Comparison of ENCODE assay signal across 1 cellular context in the genomic region with DNA sequence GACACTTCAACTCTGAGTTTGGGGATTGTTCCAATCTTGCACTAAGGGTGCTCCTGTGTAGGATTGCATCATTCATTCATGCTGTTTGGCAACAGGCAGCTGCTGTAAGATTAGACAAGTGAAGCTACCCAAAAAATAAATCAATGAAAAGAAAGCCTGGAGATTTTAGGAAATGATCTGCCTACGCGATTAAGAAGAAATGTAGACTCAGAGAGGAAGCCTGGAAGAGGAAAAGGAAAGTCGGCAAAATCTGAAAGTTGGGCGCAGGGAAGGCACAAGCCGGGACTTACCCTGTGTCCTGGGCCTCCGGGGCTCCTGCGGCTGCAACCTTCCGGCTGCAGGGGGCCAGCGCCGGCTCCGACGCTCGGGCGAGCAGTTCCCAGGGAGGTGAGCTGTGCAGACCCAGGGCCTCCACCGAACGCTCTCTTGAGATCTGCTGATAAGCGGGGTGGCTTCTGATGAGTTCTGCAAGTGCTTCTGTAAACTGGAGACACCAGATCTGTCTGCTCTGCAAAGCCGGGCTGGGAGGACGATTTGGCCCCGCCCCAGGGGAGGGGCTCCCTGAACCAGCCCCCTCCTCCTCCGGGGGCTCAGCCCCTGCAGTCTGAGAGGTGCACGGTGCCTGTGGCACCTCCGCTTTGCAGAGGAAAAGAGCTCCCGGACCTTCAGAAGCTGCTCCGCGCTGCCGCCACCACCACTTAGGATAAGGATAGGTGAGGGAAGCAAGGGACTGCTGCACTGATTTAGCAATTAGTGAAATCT.
TF ChIP-seq lines count a peak whose summit lies in the region.

No MANE protein-coding gene starts in this region.

TF ChIP-seq in HepG2, 621 proteins besides CTCF, POLR2A, EP300 and RAD21 (continued from another document and continues in another):
- TF ChIP-seq, protein P1, sequence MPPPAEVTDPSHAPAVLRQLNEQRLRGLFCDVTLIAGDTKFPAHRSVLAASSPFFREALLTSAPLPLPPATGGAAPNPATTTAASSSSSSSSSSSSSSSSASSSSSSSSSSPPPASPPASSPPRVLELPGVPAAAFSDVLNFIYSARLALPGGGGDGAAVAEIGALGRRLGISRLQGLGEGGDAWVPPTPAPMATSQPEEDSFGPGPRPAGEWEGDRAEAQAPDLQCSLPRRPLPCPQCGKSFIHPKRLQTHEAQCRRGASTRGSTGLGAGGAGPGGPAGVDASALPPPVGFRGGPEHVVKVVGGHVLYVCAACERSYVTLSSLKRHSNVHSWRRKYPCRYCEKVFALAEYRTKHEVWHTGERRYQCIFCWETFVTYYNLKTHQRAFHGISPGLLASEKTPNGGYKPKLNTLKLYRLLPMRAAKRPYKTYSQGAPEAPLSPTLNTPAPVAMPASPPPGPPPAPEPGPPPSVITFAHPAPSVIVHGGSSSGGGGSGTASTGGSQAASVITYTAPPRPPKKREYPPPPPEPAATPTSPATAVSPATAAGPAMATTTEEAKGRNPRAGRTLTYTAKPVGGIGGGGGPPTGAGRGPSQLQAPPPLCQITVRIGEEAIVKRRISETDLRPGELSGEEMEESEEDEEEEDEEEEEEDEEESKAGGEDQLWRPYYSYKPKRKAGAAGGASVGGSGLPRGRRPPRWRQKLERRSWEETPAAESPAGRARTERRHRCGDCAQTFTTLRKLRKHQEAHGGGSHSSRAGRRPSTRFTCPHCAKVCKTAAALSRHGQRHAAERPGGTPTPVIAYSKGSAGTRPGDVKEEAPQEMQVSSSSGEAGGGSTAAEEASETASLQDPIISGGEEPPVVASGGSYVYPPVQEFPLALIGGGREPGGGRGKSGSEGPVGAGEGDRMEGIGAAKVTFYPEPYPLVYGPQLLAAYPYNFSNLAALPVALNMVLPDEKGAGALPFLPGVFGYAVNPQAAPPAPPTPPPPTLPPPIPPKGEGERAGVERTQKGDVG (CRISPR knock-in tag; IDR thresholded peaks at IDR 0.05; ENCODE audit: borderline replicate concordance) = 0 out of 2 replicates have a peak, but pooled peaks have one; percentile 23
- TF ChIP-seq ZFP82 (CRISPR knock-in tag; IDR thresholded peaks at IDR 0.05; ENCODE audit: borderline replicate concordance) (peak; percentile 77; the same call in 1 of the 2 replicates), KLF13 (CRISPR knock-in tag; IDR thresholded peaks at IDR 0.05) (no peak), MAZ (IDR thresholded peaks at IDR 0.05; ENCODE audit: borderline replicate concordance, low read depth, low read length) (peak; percentile 94), MAZ (CRISPR knock-in tag; IDR thresholded peaks at IDR 0.05; ENCODE audit: low read depth) (peak; percentile 74; the same call in 1 of the 2 replicates), ZNF24 (IDR thresholded peaks at IDR 0.05) (peak; percentile 76; the same call in 1 of the 2 replicates), KLF6 (CRISPR knock-in tag; IDR thresholded peaks at IDR 0.05) (no peak), FOXA3 (CRISPR knock-in tag; IDR thresholded peaks at IDR 0.05) (peak; percentile 55), SIN3A (IDR thresholded peaks at IDR 0.05; ENCODE audit: borderline replicate concordance, low read depth, low read length) (peak; percentile 19; the same call in 1 of the 2 replicates), ELF1 (CRISPR knock-in tag; IDR thresholded peaks at IDR 0.05) (peak; percentile 6; the same call in 1 of the 2 replicates), POGZ (CRISPR knock-in tag; IDR thresholded peaks at IDR 0.05) (peak; percentile 43; the same call in 1 of the 2 replicates), ZNF224 (CRISPR knock-in tag; IDR thresholded peaks at IDR 0.05) (peak; percentile 76; the same call in 1 of the 2 replicates), KDM4B (CRISPR knock-in tag; IDR thresholded peaks at IDR 0.05) (no peak), FOXP1 (IDR thresholded peaks at IDR 0.05) (no peak), FOXP1 (CRISPR knock-in tag; IDR thresholded peaks at IDR 0.05) (0 out of 2 replicates have a peak, but pooled peaks have one; percentile 37), NCOR1 (IDR thresholded peaks at IDR 0.05; ENCODE audit: borderline replicate concordance, low read length) (peak; percentile 15; the same call in 1 of the 2 replicates), ZNF841 (CRISPR knock-in tag; IDR thresholded peaks at IDR 0.05; ENCODE audit: borderline replicate concordance) (no peak; the same call in 1 of the 2 replicates), MZF1 (CRISPR knock-in tag; IDR thresholded peaks at IDR 0.05; ENCODE audit: borderline replicate concordance) (no peak), ZNF136 (CRISPR knock-in tag; IDR thresholded peaks at IDR 0.05; ENCODE audit: low read depth) (no peak), DMAP1 (CRISPR knock-in tag; IDR thresholded peaks at IDR 0.05) (0 out of 2 replicates have a peak, but pooled peaks have one; percentile 60), ZNF883 (CRISPR knock-in tag; IDR thresholded peaks at IDR 0.05; ENCODE audit: not compliant biosample characterization) (peak; percentile 72), IRF2 (CRISPR knock-in tag; IDR thresholded peaks at IDR 0.05) (peak; percentile 33; the same call in 1 of the 2 replicates), NRL (CRISPR knock-in tag; IDR thresholded peaks at IDR 0.05; ENCODE audit: borderline replicate concordance) (peak; percentile 76; the same call in 1 of the 2 replicates), ZNF343 (CRISPR knock-in tag; IDR thresholded peaks at IDR 0.05) (0 out of 2 replicates have a peak, but pooled peaks have one; percentile 23), ZBTB7B (CRISPR knock-in tag; IDR thresholded peaks at IDR 0.05) (peak; percentile 48; the same call in 1 of the 2 replicates), SRY (CRISPR knock-in tag; IDR thresholded peaks at IDR 0.05) (peak; percentile 63), PAX8 (CRISPR knock-in tag; IDR thresholded peaks at IDR 0.05; ENCODE audit: borderline replicate concordance) (no peak), ZNF792 (CRISPR knock-in tag; IDR thresholded peaks at IDR 0.05) (peak; percentile 40), PITX1 (CRISPR knock-in tag; IDR thresholded peaks at IDR 0.05) (peak; percentile 57; the same call in 1 of the 2 replicates), ZBTB3 (CRISPR knock-in tag; IDR thresholded peaks at IDR 0.05; ENCODE audit: borderline replicate concordance, low read depth) (0 out of 2 replicates have a peak, but pooled peaks have one; percentile 66), ZNF263 (CRISPR knock-in tag; IDR thresholded peaks at IDR 0.05) (peak; percentile 61), ETV5 (CRISPR knock-in tag; IDR thresholded peaks at IDR 0.05; ENCODE audit: borderline replicate concordance) (peak; percentile 33; the same call in 1 of the 2 replicates), ZNF205 (CRISPR knock-in tag; IDR thresholded peaks at IDR 0.05) (peak; percentile 63; the same call in 1 of the 2 replicates)
- TF ChIP-seq, protein P2, sequence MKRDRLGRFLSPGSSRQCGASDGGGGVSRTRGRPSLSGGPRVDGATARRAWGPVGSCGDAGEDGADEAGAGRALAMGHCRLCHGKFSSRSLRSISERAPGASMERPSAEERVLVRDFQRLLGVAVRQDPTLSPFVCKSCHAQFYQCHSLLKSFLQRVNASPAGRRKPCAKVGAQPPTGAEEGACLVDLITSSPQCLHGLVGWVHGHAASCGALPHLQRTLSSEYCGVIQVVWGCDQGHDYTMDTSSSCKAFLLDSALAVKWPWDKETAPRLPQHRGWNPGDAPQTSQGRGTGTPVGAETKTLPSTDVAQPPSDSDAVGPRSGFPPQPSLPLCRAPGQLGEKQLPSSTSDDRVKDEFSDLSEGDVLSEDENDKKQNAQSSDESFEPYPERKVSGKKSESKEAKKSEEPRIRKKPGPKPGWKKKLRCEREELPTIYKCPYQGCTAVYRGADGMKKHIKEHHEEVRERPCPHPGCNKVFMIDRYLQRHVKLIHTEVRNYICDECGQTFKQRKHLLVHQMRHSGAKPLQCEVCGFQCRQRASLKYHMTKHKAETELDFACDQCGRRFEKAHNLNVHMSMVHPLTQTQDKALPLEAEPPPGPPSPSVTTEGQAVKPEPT (CRISPR knock-in tag; IDR thresholded peaks at IDR 0.05; ENCODE audit: low read depth) = no peak
- TF ChIP-seq, protein P3, sequence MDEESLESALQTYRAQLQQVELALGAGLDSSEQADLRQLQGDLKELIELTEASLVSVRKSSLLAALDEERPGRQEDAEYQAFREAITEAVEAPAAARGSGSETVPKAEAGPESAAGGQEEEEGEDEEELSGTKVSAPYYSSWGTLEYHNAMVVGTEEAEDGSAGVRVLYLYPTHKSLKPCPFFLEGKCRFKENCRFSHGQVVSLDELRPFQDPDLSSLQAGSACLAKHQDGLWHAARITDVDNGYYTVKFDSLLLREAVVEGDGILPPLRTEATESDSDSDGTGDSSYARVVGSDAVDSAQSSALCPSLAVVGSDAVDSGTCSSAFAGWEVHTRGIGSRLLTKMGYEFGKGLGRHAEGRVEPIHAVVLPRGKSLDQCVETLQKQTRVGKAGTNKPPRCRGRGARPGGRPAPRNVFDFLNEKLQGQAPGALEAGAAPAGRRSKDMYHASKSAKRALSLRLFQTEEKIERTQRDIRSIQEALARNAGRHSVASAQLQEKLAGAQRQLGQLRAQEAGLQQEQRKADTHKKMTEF (CRISPR knock-in tag; IDR thresholded peaks at IDR 0.05) = peak; percentile 70
- TF ChIP-seq, protein P4, sequence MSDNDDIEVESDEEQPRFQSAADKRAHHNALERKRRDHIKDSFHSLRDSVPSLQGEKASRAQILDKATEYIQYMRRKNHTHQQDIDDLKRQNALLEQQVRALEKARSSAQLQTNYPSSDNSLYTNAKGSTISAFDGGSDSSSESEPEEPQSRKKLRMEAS (IDR thresholded peaks at IDR 0.05) = peak; percentile 43; the same call in 1 of the 2 replicates
- TF ChIP-seq, protein P5, sequence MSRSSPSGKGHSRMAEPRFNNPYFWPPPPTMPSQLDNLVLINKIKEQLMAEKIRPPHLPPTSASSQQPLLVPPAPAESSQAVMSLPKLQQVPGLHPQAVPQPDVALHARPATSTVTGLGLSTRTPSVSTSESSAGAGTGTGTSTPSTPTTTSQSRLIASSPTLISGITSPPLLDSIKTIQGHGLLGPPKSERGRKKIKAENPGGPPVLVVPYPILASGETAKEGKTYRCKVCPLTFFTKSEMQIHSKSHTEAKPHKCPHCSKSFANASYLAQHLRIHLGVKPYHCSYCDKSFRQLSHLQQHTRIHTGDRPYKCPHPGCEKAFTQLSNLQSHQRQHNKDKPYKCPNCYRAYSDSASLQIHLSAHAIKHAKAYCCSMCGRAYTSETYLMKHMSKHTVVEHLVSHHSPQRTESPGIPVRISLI (CRISPR knock-in tag; IDR thresholded peaks at IDR 0.05; ENCODE audit: borderline replicate concordance) = no peak; the same call in 1 of the 2 replicates
- TF ChIP-seq, protein P6, sequence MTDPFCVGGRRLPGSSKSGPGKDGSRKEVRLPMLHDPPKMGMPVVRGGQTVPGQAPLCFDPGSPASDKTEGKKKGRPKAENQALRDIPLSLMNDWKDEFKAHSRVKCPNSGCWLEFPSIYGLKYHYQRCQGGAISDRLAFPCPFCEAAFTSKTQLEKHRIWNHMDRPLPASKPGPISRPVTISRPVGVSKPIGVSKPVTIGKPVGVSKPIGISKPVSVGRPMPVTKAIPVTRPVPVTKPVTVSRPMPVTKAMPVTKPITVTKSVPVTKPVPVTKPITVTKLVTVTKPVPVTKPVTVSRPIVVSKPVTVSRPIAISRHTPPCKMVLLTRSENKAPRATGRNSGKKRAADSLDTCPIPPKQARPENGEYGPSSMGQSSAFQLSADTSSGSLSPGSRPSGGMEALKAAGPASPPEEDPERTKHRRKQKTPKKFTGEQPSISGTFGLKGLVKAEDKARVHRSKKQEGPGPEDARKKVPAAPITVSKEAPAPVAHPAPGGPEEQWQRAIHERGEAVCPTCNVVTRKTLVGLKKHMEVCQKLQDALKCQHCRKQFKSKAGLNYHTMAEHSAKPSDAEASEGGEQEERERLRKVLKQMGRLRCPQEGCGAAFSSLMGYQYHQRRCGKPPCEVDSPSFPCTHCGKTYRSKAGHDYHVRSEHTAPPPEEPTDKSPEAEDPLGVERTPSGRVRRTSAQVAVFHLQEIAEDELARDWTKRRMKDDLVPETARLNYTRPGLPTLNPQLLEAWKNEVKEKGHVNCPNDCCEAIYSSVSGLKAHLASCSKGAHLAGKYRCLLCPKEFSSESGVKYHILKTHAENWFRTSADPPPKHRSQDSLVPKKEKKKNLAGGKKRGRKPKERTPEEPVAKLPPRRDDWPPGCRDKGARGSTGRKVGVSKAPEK (CRISPR knock-in tag; IDR thresholded peaks at IDR 0.05; ENCODE audit: borderline replicate concordance) = no peak
- TF ChIP-seq, protein P7, sequence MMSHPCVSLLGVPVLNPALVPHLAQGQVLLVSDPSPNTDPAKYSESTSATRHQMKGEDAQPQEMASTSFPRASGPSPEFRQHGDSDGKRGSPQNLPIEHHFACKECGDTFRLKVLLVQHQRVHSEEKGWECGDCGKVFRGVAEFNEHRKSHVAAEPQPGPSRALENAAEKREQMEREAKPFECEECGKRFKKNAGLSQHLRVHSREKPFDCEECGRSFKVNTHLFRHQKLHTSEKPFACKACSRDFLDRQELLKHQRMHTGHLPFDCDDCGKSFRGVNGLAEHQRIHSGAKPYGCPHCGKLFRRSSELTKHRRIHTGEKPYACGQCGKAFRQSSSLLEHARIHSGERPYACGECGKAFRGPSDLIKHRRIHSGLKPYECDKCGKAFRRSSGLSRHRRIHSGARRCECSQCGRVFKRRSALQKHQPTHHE (CRISPR knock-in tag; IDR thresholded peaks at IDR 0.05; ENCODE audit: borderline replicate concordance) = peak; percentile 67; the same call in 1 of the 2 replicates
- TF ChIP-seq, protein P8, sequence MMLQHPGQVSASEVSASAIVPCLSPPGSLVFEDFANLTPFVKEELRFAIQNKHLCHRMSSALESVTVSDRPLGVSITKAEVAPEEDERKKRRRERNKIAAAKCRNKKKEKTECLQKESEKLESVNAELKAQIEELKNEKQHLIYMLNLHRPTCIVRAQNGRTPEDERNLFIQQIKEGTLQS (CRISPR knock-in tag; IDR thresholded peaks at IDR 0.05) = peak; percentile 83
- TF ChIP-seq, protein P9, sequence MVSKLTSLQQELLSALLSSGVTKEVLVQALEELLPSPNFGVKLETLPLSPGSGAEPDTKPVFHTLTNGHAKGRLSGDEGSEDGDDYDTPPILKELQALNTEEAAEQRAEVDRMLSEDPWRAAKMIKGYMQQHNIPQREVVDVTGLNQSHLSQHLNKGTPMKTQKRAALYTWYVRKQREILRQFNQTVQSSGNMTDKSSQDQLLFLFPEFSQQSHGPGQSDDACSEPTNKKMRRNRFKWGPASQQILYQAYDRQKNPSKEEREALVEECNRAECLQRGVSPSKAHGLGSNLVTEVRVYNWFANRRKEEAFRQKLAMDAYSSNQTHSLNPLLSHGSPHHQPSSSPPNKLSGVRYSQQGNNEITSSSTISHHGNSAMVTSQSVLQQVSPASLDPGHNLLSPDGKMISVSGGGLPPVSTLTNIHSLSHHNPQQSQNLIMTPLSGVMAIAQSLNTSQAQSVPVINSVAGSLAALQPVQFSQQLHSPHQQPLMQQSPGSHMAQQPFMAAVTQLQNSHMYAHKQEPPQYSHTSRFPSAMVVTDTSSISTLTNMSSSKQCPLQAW (CRISPR knock-in tag; IDR thresholded peaks at IDR 0.05) = peak; percentile 74
- TF ChIP-seq, protein P10, sequence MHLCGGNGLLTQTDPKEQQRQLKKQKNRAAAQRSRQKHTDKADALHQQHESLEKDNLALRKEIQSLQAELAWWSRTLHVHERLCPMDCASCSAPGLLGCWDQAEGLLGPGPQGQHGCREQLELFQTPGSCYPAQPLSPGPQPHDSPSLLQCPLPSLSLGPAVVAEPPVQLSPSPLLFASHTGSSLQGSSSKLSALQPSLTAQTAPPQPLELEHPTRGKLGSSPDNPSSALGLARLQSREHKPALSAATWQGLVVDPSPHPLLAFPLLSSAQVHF (CRISPR knock-in tag; IDR thresholded peaks at IDR 0.05) = no peak
